In genomic region chr7:56051339-56052191, GRCh38 we compare ENCODE assay signal across 8 cellular contexts. TPM values are rescaled to one million over a fixed set of nuclear protein-coding genes. Genes with fewer than 3 reads are reported as not detected.
DNase-seq lines count a peak whose midpoint lies in the region; ATAC-seq, FAIRE-seq and TF ChIP-seq lines count a peak whose summit lies in the region.

CCT6A (plus strand) TSS chr7:56051765; CDS start chr7:56051849, 84 bp downstream.
PSPH (minus strand) TSS chr7:56051444; CDS start chr7:56021212, 30,232 bp downstream.

- H3K4me1 ChIP-seq in OCI-LY7 (ENCODE audit: insufficient read depth, low read length, poor library complexity, severe bottlenecking) (peaks cover 58% of the 10 kb centered on the region), mononuclear cell (ENCODE audit: insufficient read depth, low read length) (peaks cover 27% of the 10 kb centered on the region)

- no peaks in the 10 kb centered on the region for H3K27me3 ChIP-seq in mononuclear cell (ENCODE audit: insufficient read depth, low read length)

- CTCF ChIA-PET in OCI-LY7 (lab: Charles Lee; ENCODE audit: unreplicated experiment): interaction anchor here (0.5 kb wide), 1 partner anchor 23 kb away, joined by 3 read pairs; no protein-coding TSS in a partner anchor

- H3K79me2 ChIP-seq in OCI-LY7 (ENCODE audit: insufficient read depth, low read depth, low read length): peaks cover 82% of the 10 kb centered on the region

- H3K4me2 ChIP-seq in OCI-LY7 (ENCODE audit: low read length): peak within 1 kb of the TSS; percentile 88

- H4K20me1 ChIP-seq in OCI-LY7 (ENCODE audit: insufficient read depth, low read length): peaks cover 34% of the 10 kb centered on the region; the same call in 1 of the 2 replicates

- peak within 1 kb of the TSS; percentile 100 for H3K4me3 ChIP-seq in OCI-LY7 (ENCODE audit: low read depth, low read length, poor library complexity, severe bottlenecking)
- H3K4me3 ChIP-seq in mononuclear cell (ENCODE audit: low read length): peak within 1 kb of the TSS; percentile 85

- no peak for TF ChIP-seq CTCF in D721Med (IDR thresholded peaks at IDR 0.05; ENCODE audit: insufficient read depth, missing control alignments)
- no peak for TF ChIP-seq CTCF in OCI-LY7 (conservative IDR thresholded peaks at IDR 0.05; ENCODE audit: low read length)

- no peaks in the 10 kb centered on the region for H3K9me2 ChIP-seq in OCI-LY7 (ENCODE audit: insufficient read depth, low read length)

- BruUV-seq in OCI-LY7 (replicated peaks; lab: Mats Ljungman, UMichigan): no TSS peak

- intact Hi-C loops in OCI-LY7 (cut with micrococcal nuclease; ENCODE audit: unreplicated experiment): loop anchor here (1.0 to 5.0 kb wide), 6 partner anchors 13 to 519 kb away; partner anchors contain the start of genes CHCHD2, NIPSNAP2 and SUMF2

- DNase-seq in D721Med (ENCODE audit: insufficient read length, low spot score) (peak; percentile 71), HuH-7.5 (ENCODE audit: low spot score) (peak; percentile 92), OCI-LY7 (ENCODE audit: low spot score) (peak; percentile 97), activated T-cell treated with anti-CD3 and anti-CD28 coated beads for 1 hour (ENCODE audit: low read depth) (peak; percentile 77), epidermal melanocyte (ENCODE audit: insufficient read length, low spot score) (peak; percentile 84)
- DNase-seq in stimulated activated CD8-positive, alpha-beta memory T cell treated with anti-CD3 and anti-CD28 coated beads, Interleukin-4, amount 100 ng/mL, for 1 hour (ENCODE audit: low read depth in 2 of 2, low spot score in 1 of 2): peak; percentile 78

- peak within 1 kb of the TSS; percentile 18; the same call in 1 of the 2 replicates for H2AFZ ChIP-seq in OCI-LY7 (ENCODE audit: low read length)

- peaks cover 47% of the 10 kb centered on the region for H3K36me3 ChIP-seq in OCI-LY7 (ENCODE audit: insufficient read depth, low read length)

- H3K27ac ChIP-seq in OCI-LY7 (ENCODE audit: low read depth, low read length, poor library complexity, severe bottlenecking): peak within 1 kb of the TSS; percentile 66

- POLR2A ChIA-PET in OCI-LY7 (lab: Charles Lee): interaction anchor here (0.8 to 2.1 kb wide), 14 partner anchors 8 to 551 kb away, joined by 3 to 46 read pairs (median 5); partner anchors contain the start of genes CHCHD2 and SUMF2

- H3K9me3 ChIP-seq in OCI-LY7 (ENCODE audit: low read length) (no peaks in the 10 kb centered on the region), mononuclear cell (ENCODE audit: low read depth, low read length) (no peaks in the 10 kb centered on the region)

- FAIRE-seq in D721Med (lab: Jason Lieb, UNC): no peak

- peak; percentile 96 for ATAC-seq in GM21526 (IDR thresholded peaks at IDR 0.05; ENCODE audit: low FRiP score, unreplicated experiment)

RNA-seq across cellular contexts. Expression of gene CCT6A, which starts in this region (rescaled TPM):
- 151 and 196 TPM in 2 replicates for total RNA-seq in OCI-LY7 (2014; rRNA removed; shearing (Covaris generic))
- total RNA-seq in OCI-LY7 (2022): 181 and 219 TPM in 2 replicates
- total RNA-seq in mononuclear cell: 54.6 TPM

RNA-seq across cellular contexts. Expression of gene PSPH, which starts in this region (rescaled TPM):
- 62.9 and 64.7 TPM in 2 replicates for total RNA-seq in OCI-LY7 (2014; rRNA removed; shearing (Covaris generic))
- total RNA-seq in OCI-LY7 (2022): 45.1 and 55.3 TPM in 2 replicates
- 1.6 TPM for total RNA-seq in mononuclear cell

Comparison
In these comparisons a context has a peak if more than half of its experiments do, and no peak if none do; other contexts are left out.
1. Peak in every context shown above with its lines: DNase-seq, ATAC-seq, H3K4me3 ChIP-seq and H3K27ac ChIP-seq.
2. RNA of gene PSPH (total RNA-seq): 45.1 to 64.7 TPM in OCI-LY7; 1.6 TPM in mononuclear cell (single experiment); every median in the first group is over 10 times any median in the second.